Comparison of ENCODE assay signal across 1 cellular context in the genomic region with DNA sequence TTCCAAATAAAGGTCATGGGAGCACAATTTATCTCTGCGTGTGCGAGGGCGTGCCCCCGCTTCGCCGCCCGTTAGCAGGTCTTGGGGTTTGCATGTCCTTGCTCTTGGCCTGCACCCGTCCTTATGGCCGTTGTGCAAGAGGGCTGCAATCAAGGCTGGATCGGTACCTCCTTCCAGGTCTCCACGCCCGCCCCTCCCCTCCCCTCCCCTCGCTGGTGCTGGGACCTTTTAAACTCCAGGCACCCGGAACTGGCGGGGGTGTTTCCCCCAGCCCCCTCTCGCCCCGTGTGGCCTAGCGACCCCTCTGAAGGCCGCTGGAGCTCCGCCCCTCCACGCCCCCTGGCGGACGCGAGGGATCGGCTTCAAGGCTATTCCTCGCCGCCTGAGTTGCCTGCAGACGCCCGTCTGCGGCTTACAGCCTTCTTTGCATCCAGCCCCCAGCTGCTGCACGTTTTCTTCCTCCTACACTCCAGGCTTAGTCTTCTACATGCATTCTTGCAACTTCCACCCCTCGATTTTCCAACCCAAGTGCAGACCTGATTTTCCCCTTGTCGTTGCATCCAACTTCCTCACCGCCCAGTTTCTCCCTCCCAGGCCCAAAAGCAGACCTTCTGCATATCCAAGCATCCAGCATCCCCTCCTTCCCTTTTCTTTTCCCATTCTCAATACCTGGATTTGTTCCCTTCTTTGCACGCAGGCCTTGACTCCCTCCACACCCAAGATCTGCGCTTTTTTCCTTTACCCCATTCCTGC.
TF ChIP-seq lines count a peak whose summit lies in the region.

No MANE protein-coding gene starts in this region.

TF ChIP-seq in HepG2, 621 proteins besides CTCF, POLR2A, EP300 and RAD21 (continued from another document and continues in another):
- TF ChIP-seq, protein P1, sequence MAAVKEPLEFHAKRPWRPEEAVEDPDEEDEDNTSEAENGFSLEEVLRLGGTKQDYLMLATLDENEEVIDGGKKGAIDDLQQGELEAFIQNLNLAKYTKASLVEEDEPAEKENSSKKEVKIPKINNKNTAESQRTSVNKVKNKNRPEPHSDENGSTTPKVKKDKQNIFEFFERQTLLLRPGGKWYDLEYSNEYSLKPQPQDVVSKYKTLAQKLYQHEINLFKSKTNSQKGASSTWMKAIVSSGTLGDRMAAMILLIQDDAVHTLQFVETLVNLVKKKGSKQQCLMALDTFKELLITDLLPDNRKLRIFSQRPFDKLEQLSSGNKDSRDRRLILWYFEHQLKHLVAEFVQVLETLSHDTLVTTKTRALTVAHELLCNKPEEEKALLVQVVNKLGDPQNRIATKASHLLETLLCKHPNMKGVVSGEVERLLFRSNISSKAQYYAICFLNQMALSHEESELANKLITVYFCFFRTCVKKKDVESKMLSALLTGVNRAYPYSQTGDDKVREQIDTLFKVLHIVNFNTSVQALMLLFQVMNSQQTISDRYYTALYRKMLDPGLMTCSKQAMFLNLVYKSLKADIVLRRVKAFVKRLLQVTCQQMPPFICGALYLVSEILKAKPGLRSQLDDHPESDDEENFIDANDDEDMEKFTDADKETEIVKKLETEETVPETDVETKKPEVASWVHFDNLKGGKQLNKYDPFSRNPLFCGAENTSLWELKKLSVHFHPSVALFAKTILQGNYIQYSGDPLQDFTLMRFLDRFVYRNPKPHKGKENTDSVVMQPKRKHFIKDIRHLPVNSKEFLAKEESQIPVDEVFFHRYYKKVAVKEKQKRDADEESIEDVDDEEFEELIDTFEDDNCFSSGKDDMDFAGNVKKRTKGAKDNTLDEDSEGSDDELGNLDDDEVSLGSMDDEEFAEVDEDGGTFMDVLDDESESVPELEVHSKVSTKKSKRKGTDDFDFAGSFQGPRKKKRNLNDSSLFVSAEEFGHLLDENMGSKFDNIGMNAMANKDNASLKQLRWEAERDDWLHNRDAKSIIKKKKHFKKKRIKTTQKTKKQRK (IDR thresholded peaks at IDR 0.05; ENCODE audit: low read length) = no peak
- TF ChIP-seq FOXA1 (IDR thresholded peaks at IDR 0.05) (no peak), FOXA1 (CRISPR knock-in tag; IDR thresholded peaks at IDR 0.05) (peak; percentile 59; the same call in 1 of the 2 replicates), ZNF781 (CRISPR knock-in tag; IDR thresholded peaks at IDR 0.05; ENCODE audit: borderline replicate concordance, not compliant biosample characterization) (no peak), JDP2 (CRISPR knock-in tag; IDR thresholded peaks at IDR 0.05; ENCODE audit: borderline replicate concordance) (no peak; the same call in 1 of the 2 replicates), ZBTB7B (CRISPR knock-in tag; IDR thresholded peaks at IDR 0.05) (peak; percentile 95), SMAD1 (CRISPR knock-in tag; IDR thresholded peaks at IDR 0.05; ENCODE audit: borderline replicate concordance, low read depth) (peak; percentile 83; the same call in 1 of the 2 replicates), IRF2 (CRISPR knock-in tag; IDR thresholded peaks at IDR 0.05) (peak; percentile 95), ZSCAN30 (CRISPR knock-in tag; IDR thresholded peaks at IDR 0.05) (no peak), GTF3A (CRISPR knock-in tag; conservative IDR thresholded peaks at IDR 0.05) (peak; percentile 74; the same call in 1 of the 2 replicates), KDM4B (CRISPR knock-in tag; IDR thresholded peaks at IDR 0.05) (peak; percentile 87; the same call in 1 of the 2 replicates), PHF8 (CRISPR knock-in tag; IDR thresholded peaks at IDR 0.05) (peak; percentile 86), SRSF9 (IDR thresholded peaks at IDR 0.05; ENCODE audit: borderline replicate concordance, insufficient read depth, low read depth, low read length, poor library complexity, severe bottlenecking) (no peak), ZNF737 (CRISPR knock-in tag; IDR thresholded peaks at IDR 0.05; ENCODE audit: borderline replicate concordance) (no peak), HOXA7 (CRISPR knock-in tag; IDR thresholded peaks at IDR 0.05) (no peak), ZNF331 (CRISPR knock-in tag; IDR thresholded peaks at IDR 0.05) (peak; percentile 70), SMAD3 (CRISPR knock-in tag; IDR thresholded peaks at IDR 0.05) (peak; percentile 82), GABPB1 (CRISPR knock-in tag; IDR thresholded peaks at IDR 0.05) (peak; percentile 82), HOXD1 (CRISPR knock-in tag; IDR thresholded peaks at IDR 0.05) (0 out of 2 replicates have a peak, but pooled peaks have one; percentile 62), ZNF891 (CRISPR knock-in tag; IDR thresholded peaks at IDR 0.05) (peak; percentile 87; the same call in 1 of the 2 replicates), ZBTB43 (CRISPR knock-in tag; conservative IDR thresholded peaks at IDR 0.05) (peak; percentile 97), SRY (CRISPR knock-in tag; IDR thresholded peaks at IDR 0.05) (no peak), SP2 (CRISPR knock-in tag; IDR thresholded peaks at IDR 0.05) (peak; percentile 57; the same call in 1 of the 2 replicates), FOXJ3 (CRISPR knock-in tag; IDR thresholded peaks at IDR 0.05; ENCODE audit: borderline replicate concordance) (peak; percentile 91; the same call in 1 of the 2 replicates), SIX4 (CRISPR knock-in tag; IDR thresholded peaks at IDR 0.05) (peak; percentile 7), ZNF33A (CRISPR knock-in tag; IDR thresholded peaks at IDR 0.05; ENCODE audit: borderline replicate concordance) (no peak), HNRNPUL1 (IDR thresholded peaks at IDR 0.05; ENCODE audit: low read depth, low read length) (no peak), U2AF1 (optimal IDR thresholded peaks at IDR 0.05; ENCODE audit: low read depth, low read length) (no peak), TOPORS (CRISPR knock-in tag; IDR thresholded peaks at IDR 0.05) (peak; percentile 18; the same call in 1 of the 2 replicates), ZFYVE20 (CRISPR knock-in tag; IDR thresholded peaks at IDR 0.05; ENCODE audit: borderline replicate concordance, low read depth) (no peak), RCOR2 (CRISPR knock-in tag; IDR thresholded peaks at IDR 0.05) (peak; percentile 91; the same call in 1 of the 2 replicates), RARA (CRISPR knock-in tag; IDR thresholded peaks at IDR 0.05) (peak; percentile 94), CEBPB (IDR thresholded peaks at IDR 0.05; ENCODE audit: borderline replicate concordance, low read depth, low read length) (peak; percentile 98), ZNF790 (CRISPR knock-in tag; IDR thresholded peaks at IDR 0.05; ENCODE audit: borderline replicate concordance) (peak; percentile 21; the same call in 1 of the 2 replicates)
- TF ChIP-seq, protein P2, sequence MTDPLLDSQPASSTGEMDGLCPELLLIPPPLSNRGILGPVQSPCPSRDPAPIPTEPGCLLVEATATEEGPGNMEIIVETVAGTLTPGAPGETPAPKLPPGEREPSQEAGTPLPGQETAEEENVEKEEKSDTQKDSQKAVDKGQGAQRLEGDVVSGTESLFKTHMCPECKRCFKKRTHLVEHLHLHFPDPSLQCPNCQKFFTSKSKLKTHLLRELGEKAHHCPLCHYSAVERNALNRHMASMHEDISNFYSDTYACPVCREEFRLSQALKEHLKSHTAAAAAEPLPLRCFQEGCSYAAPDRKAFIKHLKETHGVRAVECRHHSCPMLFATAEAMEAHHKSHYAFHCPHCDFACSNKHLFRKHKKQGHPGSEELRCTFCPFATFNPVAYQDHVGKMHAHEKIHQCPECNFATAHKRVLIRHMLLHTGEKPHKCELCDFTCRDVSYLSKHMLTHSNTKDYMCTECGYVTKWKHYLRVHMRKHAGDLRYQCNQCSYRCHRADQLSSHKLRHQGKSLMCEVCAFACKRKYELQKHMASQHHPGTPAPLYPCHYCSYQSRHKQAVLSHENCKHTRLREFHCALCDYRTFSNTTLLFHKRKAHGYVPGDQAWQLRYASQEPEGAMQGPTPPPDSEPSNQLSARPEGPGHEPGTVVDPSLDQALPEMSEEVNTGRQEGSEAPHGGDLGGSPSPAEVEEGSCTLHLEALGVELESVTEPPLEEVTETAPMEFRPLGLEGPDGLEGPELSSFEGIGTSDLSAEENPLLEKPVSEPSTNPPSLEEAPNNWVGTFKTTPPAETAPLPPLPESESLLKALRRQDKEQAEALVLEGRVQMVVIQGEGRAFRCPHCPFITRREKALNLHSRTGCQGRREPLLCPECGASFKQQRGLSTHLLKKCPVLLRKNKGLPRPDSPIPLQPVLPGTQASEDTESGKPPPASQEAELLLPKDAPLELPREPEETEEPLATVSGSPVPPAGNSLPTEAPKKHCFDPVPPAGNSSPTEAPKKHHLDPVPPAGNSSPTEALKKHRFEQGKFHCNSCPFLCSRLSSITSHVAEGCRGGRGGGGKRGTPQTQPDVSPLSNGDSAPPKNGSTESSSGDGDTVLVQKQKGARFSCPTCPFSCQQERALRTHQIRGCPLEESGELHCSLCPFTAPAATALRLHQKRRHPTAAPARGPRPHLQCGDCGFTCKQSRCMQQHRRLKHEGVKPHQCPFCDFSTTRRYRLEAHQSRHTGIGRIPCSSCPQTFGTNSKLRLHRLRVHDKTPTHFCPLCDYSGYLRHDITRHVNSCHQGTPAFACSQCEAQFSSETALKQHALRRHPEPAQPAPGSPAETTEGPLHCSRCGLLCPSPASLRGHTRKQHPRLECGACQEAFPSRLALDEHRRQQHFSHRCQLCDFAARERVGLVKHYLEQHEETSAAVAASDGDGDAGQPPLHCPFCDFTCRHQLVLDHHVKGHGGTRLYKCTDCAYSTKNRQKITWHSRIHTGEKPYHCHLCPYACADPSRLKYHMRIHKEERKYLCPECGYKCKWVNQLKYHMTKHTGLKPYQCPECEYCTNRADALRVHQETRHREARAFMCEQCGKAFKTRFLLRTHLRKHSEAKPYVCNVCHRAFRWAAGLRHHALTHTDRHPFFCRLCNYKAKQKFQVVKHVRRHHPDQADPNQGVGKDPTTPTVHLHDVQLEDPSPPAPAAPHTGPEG (CRISPR knock-in tag; IDR thresholded peaks at IDR 0.05) = peak; percentile 72; the same call in 1 of the 2 replicates
- TF ChIP-seq, protein P3, sequence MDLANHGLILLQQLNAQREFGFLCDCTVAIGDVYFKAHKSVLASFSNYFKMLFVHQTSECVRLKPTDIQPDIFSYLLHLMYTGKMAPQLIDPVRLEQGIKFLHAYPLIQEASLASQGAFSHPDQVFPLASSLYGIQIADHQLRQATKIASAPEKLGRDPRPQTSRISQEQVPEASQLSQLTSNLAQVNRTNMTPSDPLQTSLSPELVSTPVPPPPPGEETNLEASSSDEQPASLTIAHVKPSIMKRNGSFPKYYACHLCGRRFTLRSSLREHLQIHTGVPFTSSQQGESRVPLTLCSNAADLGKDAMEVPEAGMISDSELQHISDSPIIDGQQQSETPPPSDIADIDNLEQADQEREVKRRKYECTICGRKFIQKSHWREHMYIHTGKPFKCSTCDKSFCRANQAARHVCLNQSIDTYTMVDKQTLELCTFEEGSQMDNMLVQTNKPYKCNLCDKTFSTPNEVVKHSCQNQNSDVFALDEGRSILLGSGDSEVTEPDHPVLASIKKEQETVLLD (CRISPR knock-in tag; IDR thresholded peaks at IDR 0.05; ENCODE audit: low read depth) = no peak
- TF ChIP-seq, protein P4, sequence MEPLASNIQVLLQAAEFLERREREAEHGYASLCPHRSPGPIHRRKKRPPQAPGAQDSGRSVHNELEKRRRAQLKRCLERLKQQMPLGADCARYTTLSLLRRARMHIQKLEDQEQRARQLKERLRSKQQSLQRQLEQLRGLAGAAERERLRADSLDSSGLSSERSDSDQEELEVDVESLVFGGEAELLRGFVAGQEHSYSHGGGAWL (CRISPR knock-in tag; IDR thresholded peaks at IDR 0.05) = peak; percentile 78
- TF ChIP-seq, protein P5, sequence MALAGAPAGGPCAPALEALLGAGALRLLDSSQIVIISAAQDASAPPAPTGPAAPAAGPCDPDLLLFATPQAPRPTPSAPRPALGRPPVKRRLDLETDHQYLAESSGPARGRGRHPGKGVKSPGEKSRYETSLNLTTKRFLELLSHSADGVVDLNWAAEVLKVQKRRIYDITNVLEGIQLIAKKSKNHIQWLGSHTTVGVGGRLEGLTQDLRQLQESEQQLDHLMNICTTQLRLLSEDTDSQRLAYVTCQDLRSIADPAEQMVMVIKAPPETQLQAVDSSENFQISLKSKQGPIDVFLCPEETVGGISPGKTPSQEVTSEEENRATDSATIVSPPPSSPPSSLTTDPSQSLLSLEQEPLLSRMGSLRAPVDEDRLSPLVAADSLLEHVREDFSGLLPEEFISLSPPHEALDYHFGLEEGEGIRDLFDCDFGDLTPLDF (CRISPR knock-in tag; IDR thresholded peaks at IDR 0.05) = no peak
- TF ChIP-seq, protein P6, sequence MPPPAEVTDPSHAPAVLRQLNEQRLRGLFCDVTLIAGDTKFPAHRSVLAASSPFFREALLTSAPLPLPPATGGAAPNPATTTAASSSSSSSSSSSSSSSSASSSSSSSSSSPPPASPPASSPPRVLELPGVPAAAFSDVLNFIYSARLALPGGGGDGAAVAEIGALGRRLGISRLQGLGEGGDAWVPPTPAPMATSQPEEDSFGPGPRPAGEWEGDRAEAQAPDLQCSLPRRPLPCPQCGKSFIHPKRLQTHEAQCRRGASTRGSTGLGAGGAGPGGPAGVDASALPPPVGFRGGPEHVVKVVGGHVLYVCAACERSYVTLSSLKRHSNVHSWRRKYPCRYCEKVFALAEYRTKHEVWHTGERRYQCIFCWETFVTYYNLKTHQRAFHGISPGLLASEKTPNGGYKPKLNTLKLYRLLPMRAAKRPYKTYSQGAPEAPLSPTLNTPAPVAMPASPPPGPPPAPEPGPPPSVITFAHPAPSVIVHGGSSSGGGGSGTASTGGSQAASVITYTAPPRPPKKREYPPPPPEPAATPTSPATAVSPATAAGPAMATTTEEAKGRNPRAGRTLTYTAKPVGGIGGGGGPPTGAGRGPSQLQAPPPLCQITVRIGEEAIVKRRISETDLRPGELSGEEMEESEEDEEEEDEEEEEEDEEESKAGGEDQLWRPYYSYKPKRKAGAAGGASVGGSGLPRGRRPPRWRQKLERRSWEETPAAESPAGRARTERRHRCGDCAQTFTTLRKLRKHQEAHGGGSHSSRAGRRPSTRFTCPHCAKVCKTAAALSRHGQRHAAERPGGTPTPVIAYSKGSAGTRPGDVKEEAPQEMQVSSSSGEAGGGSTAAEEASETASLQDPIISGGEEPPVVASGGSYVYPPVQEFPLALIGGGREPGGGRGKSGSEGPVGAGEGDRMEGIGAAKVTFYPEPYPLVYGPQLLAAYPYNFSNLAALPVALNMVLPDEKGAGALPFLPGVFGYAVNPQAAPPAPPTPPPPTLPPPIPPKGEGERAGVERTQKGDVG (CRISPR knock-in tag; IDR thresholded peaks at IDR 0.05; ENCODE audit: borderline replicate concordance) = peak; percentile 86; the same call in 1 of the 2 replicates
